Comparison of ENCODE assay signal across 1 cellular context in genomic region chr20:56359212-56360132, GRCh38.
TF ChIP-seq lines count a peak whose summit lies in the region.

No MANE protein-coding gene starts in this region.

TF ChIP-seq in HepG2, 621 proteins besides CTCF, POLR2A, EP300 and RAD21 (continued from another document and continues in another):
- TF ChIP-seq THAP9 (CRISPR knock-in tag; IDR thresholded peaks at IDR 0.05; ENCODE audit: borderline replicate concordance) (peak; percentile 75; the same call in 1 of the 2 replicates), ZNF878 (CRISPR knock-in tag; IDR thresholded peaks at IDR 0.05) (peak; percentile 71; the same call in 1 of the 2 replicates), SIX1 (CRISPR knock-in tag; IDR thresholded peaks at IDR 0.05; ENCODE audit: borderline replicate concordance) (no peak), ZNF441 (CRISPR knock-in tag; IDR thresholded peaks at IDR 0.05; ENCODE audit: borderline replicate concordance) (peak; percentile 40), ZBTB21 (CRISPR knock-in tag; IDR thresholded peaks at IDR 0.05) (no peak), YEATS4 (CRISPR knock-in tag; IDR thresholded peaks at IDR 0.05; ENCODE audit: borderline replicate concordance) (peak; percentile 83), CSRNP1 (CRISPR knock-in tag; IDR thresholded peaks at IDR 0.05) (peak; percentile 77; the same call in 1 of the 2 replicates), ZNF20 (CRISPR knock-in tag; IDR thresholded peaks at IDR 0.05) (peak; percentile 90; the same call in 1 of the 2 replicates), ZNF619 (CRISPR knock-in tag; IDR thresholded peaks at IDR 0.05) (no peak; the same call in none of the 2 replicates), BCL3 (CRISPR knock-in tag; IDR thresholded peaks at IDR 0.05) (peak; percentile 30; the same call in 1 of the 2 replicates), ZNF513 (CRISPR knock-in tag; conservative IDR thresholded peaks at IDR 0.05) (no peak), ZNF703 (CRISPR knock-in tag; IDR thresholded peaks at IDR 0.05; ENCODE audit: borderline replicate concordance) (peak; percentile 73; the same call in 1 of the 2 replicates), TBX3 (IDR thresholded peaks at IDR 0.05; ENCODE audit: borderline replicate concordance) (no peak), NR2F1 (CRISPR knock-in tag; IDR thresholded peaks at IDR 0.05) (peak in 1 of 2 experiments; percentile 8; a peak in 2 of 4 replicates), HNF4A (CRISPR knock-in tag; IDR thresholded peaks at IDR 0.05) (no peak), IRF9 (CRISPR knock-in tag; IDR thresholded peaks at IDR 0.05; ENCODE audit: borderline replicate concordance) (no peak; the same call in 1 of the 2 replicates), THYN1 (CRISPR knock-in tag; IDR thresholded peaks at IDR 0.05; ENCODE audit: borderline replicate concordance, low read depth) (peak; percentile 85; the same call in 1 of the 2 replicates), ZNF331 (CRISPR knock-in tag; IDR thresholded peaks at IDR 0.05) (0 out of 2 replicates have a peak, but pooled peaks have one; percentile 14), FOXP4 (CRISPR knock-in tag; IDR thresholded peaks at IDR 0.05) (0 out of 2 replicates have a peak, but pooled peaks have one; percentile 31), ZFP82 (CRISPR knock-in tag; IDR thresholded peaks at IDR 0.05; ENCODE audit: borderline replicate concordance) (no peak), ONECUT2 (CRISPR knock-in tag; IDR thresholded peaks at IDR 0.05) (no peak), ZNF142 (CRISPR knock-in tag; IDR thresholded peaks at IDR 0.05) (peak; percentile 28; the same call in 1 of the 2 replicates), SALL2 (CRISPR knock-in tag; IDR thresholded peaks at IDR 0.05) (0 out of 2 replicates have a peak, but pooled peaks have one; percentile 38), ZNF343 (CRISPR knock-in tag; IDR thresholded peaks at IDR 0.05) (peak; percentile 81; the same call in 1 of the 2 replicates), ESRRA (CRISPR knock-in tag; IDR thresholded peaks at IDR 0.05; ENCODE audit: low read depth) (peak; percentile 40; the same call in 1 of the 2 replicates), ZNF780A (CRISPR knock-in tag; IDR thresholded peaks at IDR 0.05) (no peak), NR2F2 (IDR thresholded peaks at IDR 0.05; ENCODE audit: borderline replicate concordance, low read depth) (peak; percentile 48; the same call in 1 of the 2 replicates), ETS1 (CRISPR knock-in tag; IDR thresholded peaks at IDR 0.05) (no peak), MYC (CRISPR knock-in tag; IDR thresholded peaks at IDR 0.05; ENCODE audit: borderline replicate concordance) (peak; percentile 67), ERF (CRISPR knock-in tag; IDR thresholded peaks at IDR 0.05) (peak; percentile 44; the same call in 1 of the 2 replicates), IRX3 (CRISPR knock-in tag; IDR thresholded peaks at IDR 0.05; ENCODE audit: borderline replicate concordance, low read depth) (0 out of 2 replicates have a peak, but pooled peaks have one; percentile 94), ZNF263 (CRISPR knock-in tag; IDR thresholded peaks at IDR 0.05) (peak; percentile 37; the same call in 1 of the 2 replicates), SNAI1 (CRISPR knock-in tag; IDR thresholded peaks at IDR 0.05; ENCODE audit: borderline replicate concordance) (peak; percentile 89; the same call in 1 of the 2 replicates), GLI4 (CRISPR knock-in tag; IDR thresholded peaks at IDR 0.05; ENCODE audit: borderline replicate concordance) (0 out of 2 replicates have a peak, but pooled peaks have one; percentile 31), ZNF317 (CRISPR knock-in tag; IDR thresholded peaks at IDR 0.05) (0 out of 2 replicates have a peak, but pooled peaks have one; percentile 39), ZNF354B (CRISPR knock-in tag; IDR thresholded peaks at IDR 0.05) (0 out of 2 replicates have a peak, but pooled peaks have one; percentile 61), ZFP41 (CRISPR knock-in tag; IDR thresholded peaks at IDR 0.05; ENCODE audit: borderline replicate concordance) (no peak), ZNF777 (CRISPR knock-in tag; IDR thresholded peaks at IDR 0.05) (peak; percentile 33; the same call in 1 of the 2 replicates), SNRNP70 (IDR thresholded peaks at IDR 0.05; ENCODE audit: low read depth, low read length) (no peak), ZNF547 (CRISPR knock-in tag; IDR thresholded peaks at IDR 0.05) (peak; percentile 74), MTF1 (CRISPR knock-in tag; IDR thresholded peaks at IDR 0.05) (0 out of 2 replicates have a peak, but pooled peaks have one; percentile 48), ZSCAN12 (CRISPR knock-in tag; IDR thresholded peaks at IDR 0.05) (peak; percentile 17; the same call in 1 of the 2 replicates), TCF7 (IDR thresholded peaks at IDR 0.05; ENCODE audit: low read depth) (peak; percentile 21; the same call in 1 of the 2 replicates)
